In genomic region chr2:21395366-21395765, GRCh38 we compare ENCODE assay signal across 12 cellular contexts.
DNase-seq lines count a peak whose midpoint lies in the region; ATAC-seq, FAIRE-seq and TF ChIP-seq lines count a peak whose summit lies in the region.
"Had no signal": no experiment of that assay in that cellular context is flagged by ENCODE, and none has a peak within 500 bp of the region (broad histone marks: within the 10 kb centered on the region; RNA-seq: fewer than 3 reads in every experiment).

No MANE protein-coding gene starts in this region.

- intact Hi-C loops in left ventricle myocardium superior (cut with micrococcal nuclease), result no loop called here

- peak; percentile 61 for TF ChIP-seq RAD21 in SK-N-SH (IDR thresholded peaks at IDR 0.05; ENCODE audit: low read length)

- peak; percentile 29 for DNase-seq in SK-N-SH
- DNase-seq in left ventricle myocardium superior, result no peak
- peak; percentile 25 for DNase-seq in urothelium cell line (ENCODE audit: low spot score)
- no peak for DNase-seq in activated naive CD4-positive, alpha-beta T cell treated with Interleukin-2 at 50 U/mL for 16 hours
- no peak for DNase-seq in NK-92 (lab: John Stamatoyannopoulos, UW; ENCODE audit: unreplicated experiment)
- DNase-seq: activated CD4-positive, CD25-positive, alpha-beta regulatory T cell; left cardiac atrium; NCI-H526 treated with DMSO at 0.1 percent for 48 hours had no signal

- no peaks in the 10 kb centered on the region for H3K36me3 ChIP-seq in SK-N-SH (replicated peaks in 1 of 2; ENCODE audit: control insufficient read depth in 1 of 2, insufficient read depth in 2 of 2, low read length in 1 of 2)
- H3K36me3 ChIP-seq in OCI-LY3 (replicated peaks; ENCODE audit: low read depth, low read length), result no peaks in the 10 kb centered on the region

- no peaks in the 10 kb centered on the region for H3F3A ChIP-seq in SK-N-SH (replicated peaks; ENCODE audit: insufficient read depth)

- TF ChIP-seq EP300 in SK-N-SH (IDR thresholded peaks at IDR 0.05; ENCODE audit: borderline replicate concordance in 1 of 2, low read depth in 1 of 2, low read length in 1 of 2), result no peak

- peaks cover 0 to 6% of the 10 kb centered on the region in 2 experiments; a peak in 1 of 4 replicates for H3K4me1 ChIP-seq in SK-N-SH (ENCODE audit: control insufficient read depth in 1 of 2, insufficient read depth in 2 of 2, low read depth in 1 of 2, low read length in 1 of 2)
- H3K4me1 ChIP-seq in OCI-LY3 (ENCODE audit: low read length), result no peaks in the 10 kb centered on the region

- H2AFZ ChIP-seq in SK-N-SH (ENCODE audit: low read depth) (no peak overlapping the region), OCI-LY3 (ENCODE audit: low read depth, low read length) (no peak overlapping the region)

- H3K9me2 ChIP-seq in SK-N-SH, result no peaks in the 10 kb centered on the region

- H4K20me1 ChIP-seq in SK-N-SH (ENCODE audit: insufficient read depth) (no peaks in the 10 kb centered on the region), OCI-LY3 (ENCODE audit: insufficient read depth, low read length) (no peaks in the 10 kb centered on the region)

- 27% methylated on average over 4 of the region's 4 CpGs for WGBS in SK-N-SH (ENCODE audit: low lambda C conversion rate)

- no peak for TF ChIP-seq CTCF in SK-N-SH (IDR thresholded peaks at IDR 0.05)
- peak; percentile 27; the same call in 1 of the 2 replicates for TF ChIP-seq CTCF in OCI-LY3 (IDR thresholded peaks at IDR 0.05; ENCODE audit: low read depth, low read length)

- H3K9ac ChIP-seq in SK-N-SH (no peak overlapping the region), OCI-LY3 (ENCODE audit: low read length) (no peak overlapping the region)

- POLR2A ChIA-PET in SK-N-SH (lab: Yijun Ruan, JAX), result no interaction called here

- H3K4me2 ChIP-seq in SK-N-SH, result no peak overlapping the region
- H3K4me2 ChIP-seq in OCI-LY3 (ENCODE audit: low read length), result no peak overlapping the region

- H3K79me2 ChIP-seq in SK-N-SH (ENCODE audit: insufficient read depth) (no peaks in the 10 kb centered on the region), OCI-LY3 (ENCODE audit: low read length) (no peaks in the 10 kb centered on the region)

- H3K9me3 ChIP-seq in SK-N-SH (no peaks in the 10 kb centered on the region), OCI-LY3 (ENCODE audit: insufficient read depth, low read length) (no peaks in the 10 kb centered on the region)

- no peak for FAIRE-seq in urothelium cell line (lab: Jason Lieb, UNC)
- FAIRE-seq: endothelial cell of umbilical vein had no signal

- H3K27me3 ChIP-seq in SK-N-SH (ENCODE audit: insufficient read depth) (no peaks in the 10 kb centered on the region), OCI-LY3 (ENCODE audit: low read depth, low read length) (no peaks in the 10 kb centered on the region)

- ATAC-seq in SK-N-SH treated with all-trans-retinoic acid at 6 μM for 48 hours, result no peak
- peak; percentile 29 for ATAC-seq in left ventricle myocardium superior
- no peak for ATAC-seq in GM18907 (IDR thresholded peaks at IDR 0.05; ENCODE audit: unreplicated experiment)

- CTCF ChIA-PET in SK-N-SH (lab: Yijun Ruan, JAX), result interaction anchor here (0.8 to 5.0 kb wide), 22 partner anchors 8 to 277 kb away, joined by 3 to 30 read pairs (median 4); no protein-coding TSS in a partner anchor

- no peak overlapping the region for H3K4me3 ChIP-seq in SK-N-SH (ENCODE audit: low read depth in 2 of 2, low read length in 1 of 2)
- H3K4me3 ChIP-seq in OCI-LY3 (ENCODE audit: low read length), result no peak overlapping the region

- H3K27ac ChIP-seq in SK-N-SH (ENCODE audit: low read depth in 2 of 2, low read length in 1 of 2) (no peak overlapping the region), OCI-LY3 (ENCODE audit: low read length) (no peak overlapping the region)

TF ChIP-seq in SK-N-SH, 30 proteins besides CTCF, POLR2A, EP300 and RAD21:
- TF ChIP-seq FOSL2 (IDR thresholded peaks at IDR 0.05; ENCODE audit: borderline replicate concordance, low read depth) (no peak), SMC3 (IDR thresholded peaks at IDR 0.05; ENCODE audit: low read depth, low read length) (peak; percentile 41; the same call in 1 of the 2 replicates), USF1 (IDR thresholded peaks at IDR 0.05; ENCODE audit: borderline replicate concordance, low read depth) (no peak)

TF ChIP-seq in SK-N-SH treated with all-trans-retinoic acid at 6 μM for 48 hours, 23 proteins besides CTCF, POLR2A, EP300 and RAD21 (continues in another document):
- no peak for TF ChIP-seq TCF4 (CRISPR knock-in tag; IDR thresholded peaks at IDR 0.05; ENCODE audit: borderline replicate concordance)
- TF ChIP-seq ZFP3 (CRISPR knock-in tag; IDR thresholded peaks at IDR 0.05), result no peak
- TF ChIP-seq ZFP30 (CRISPR knock-in tag; IDR thresholded peaks at IDR 0.05), result no peak
- TF ChIP-seq OSR1 (CRISPR knock-in tag; IDR thresholded peaks at IDR 0.05), result no peak
- TF ChIP-seq, protein P1, sequence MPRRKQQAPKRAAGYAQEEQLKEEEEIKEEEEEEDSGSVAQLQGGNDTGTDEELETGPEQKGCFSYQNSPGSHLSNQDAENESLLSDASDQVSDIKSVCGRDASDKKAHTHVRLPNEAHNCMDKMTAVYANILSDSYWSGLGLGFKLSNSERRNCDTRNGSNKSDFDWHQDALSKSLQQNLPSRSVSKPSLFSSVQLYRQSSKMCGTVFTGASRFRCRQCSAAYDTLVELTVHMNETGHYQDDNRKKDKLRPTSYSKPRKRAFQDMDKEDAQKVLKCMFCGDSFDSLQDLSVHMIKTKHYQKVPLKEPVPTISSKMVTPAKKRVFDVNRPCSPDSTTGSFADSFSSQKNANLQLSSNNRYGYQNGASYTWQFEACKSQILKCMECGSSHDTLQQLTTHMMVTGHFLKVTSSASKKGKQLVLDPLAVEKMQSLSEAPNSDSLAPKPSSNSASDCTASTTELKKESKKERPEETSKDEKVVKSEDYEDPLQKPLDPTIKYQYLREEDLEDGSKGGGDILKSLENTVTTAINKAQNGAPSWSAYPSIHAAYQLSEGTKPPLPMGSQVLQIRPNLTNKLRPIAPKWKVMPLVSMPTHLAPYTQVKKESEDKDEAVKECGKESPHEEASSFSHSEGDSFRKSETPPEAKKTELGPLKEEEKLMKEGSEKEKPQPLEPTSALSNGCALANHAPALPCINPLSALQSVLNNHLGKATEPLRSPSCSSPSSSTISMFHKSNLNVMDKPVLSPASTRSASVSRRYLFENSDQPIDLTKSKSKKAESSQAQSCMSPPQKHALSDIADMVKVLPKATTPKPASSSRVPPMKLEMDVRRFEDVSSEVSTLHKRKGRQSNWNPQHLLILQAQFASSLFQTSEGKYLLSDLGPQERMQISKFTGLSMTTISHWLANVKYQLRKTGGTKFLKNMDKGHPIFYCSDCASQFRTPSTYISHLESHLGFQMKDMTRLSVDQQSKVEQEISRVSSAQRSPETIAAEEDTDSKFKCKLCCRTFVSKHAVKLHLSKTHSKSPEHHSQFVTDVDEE (CRISPR knock-in tag; IDR thresholded peaks at IDR 0.05), result no peak
- TF ChIP-seq ARNTL (CRISPR knock-in tag; IDR thresholded peaks at IDR 0.05; ENCODE audit: borderline replicate concordance, low read depth), result no peak
- TF ChIP-seq, protein P2, sequence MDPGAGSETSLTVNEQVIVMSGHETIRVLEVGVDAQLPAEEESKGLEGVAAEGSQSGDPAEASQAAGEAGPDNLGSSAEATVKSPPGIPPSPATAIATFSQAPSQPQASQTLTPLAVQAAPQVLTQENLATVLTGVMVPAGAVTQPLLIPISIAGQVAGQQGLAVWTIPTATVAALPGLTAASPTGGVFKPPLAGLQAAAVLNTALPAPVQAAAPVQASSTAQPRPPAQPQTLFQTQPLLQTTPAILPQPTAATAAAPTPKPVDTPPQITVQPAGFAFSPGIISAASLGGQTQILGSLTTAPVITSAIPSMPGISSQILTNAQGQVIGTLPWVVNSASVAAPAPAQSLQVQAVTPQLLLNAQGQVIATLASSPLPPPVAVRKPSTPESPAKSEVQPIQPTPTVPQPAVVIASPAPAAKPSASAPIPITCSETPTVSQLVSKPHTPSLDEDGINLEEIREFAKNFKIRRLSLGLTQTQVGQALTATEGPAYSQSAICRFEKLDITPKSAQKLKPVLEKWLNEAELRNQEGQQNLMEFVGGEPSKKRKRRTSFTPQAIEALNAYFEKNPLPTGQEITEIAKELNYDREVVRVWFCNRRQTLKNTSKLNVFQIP (CRISPR knock-in tag; IDR thresholded peaks at IDR 0.05; ENCODE audit: borderline replicate concordance, low read depth), result no peak
- no peak for TF ChIP-seq ESRRG (CRISPR knock-in tag; IDR thresholded peaks at IDR 0.05)
- TF ChIP-seq RARB (CRISPR knock-in tag; IDR thresholded peaks at IDR 0.05), result no peak
- TF ChIP-seq TOX (CRISPR knock-in tag; IDR thresholded peaks at IDR 0.05; ENCODE audit: borderline replicate concordance), result no peak
- TF ChIP-seq, protein P3, sequence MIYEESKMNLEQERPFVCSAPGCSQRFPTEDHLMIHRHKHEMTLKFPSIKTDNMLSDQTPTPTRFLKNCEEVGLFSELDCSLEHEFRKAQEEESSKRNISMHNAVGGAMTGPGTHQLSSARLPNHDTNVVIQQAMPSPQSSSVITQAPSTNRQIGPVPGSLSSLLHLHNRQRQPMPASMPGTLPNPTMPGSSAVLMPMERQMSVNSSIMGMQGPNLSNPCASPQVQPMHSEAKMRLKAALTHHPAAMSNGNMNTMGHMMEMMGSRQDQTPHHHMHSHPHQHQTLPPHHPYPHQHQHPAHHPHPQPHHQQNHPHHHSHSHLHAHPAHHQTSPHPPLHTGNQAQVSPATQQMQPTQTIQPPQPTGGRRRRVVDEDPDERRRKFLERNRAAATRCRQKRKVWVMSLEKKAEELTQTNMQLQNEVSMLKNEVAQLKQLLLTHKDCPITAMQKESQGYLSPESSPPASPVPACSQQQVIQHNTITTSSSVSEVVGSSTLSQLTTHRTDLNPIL (CRISPR knock-in tag; IDR thresholded peaks at IDR 0.05; ENCODE audit: low read depth), result no peak
- no peak for TF ChIP-seq ZC3H10 (CRISPR knock-in tag; IDR thresholded peaks at IDR 0.05)
- TF ChIP-seq, protein P4, sequence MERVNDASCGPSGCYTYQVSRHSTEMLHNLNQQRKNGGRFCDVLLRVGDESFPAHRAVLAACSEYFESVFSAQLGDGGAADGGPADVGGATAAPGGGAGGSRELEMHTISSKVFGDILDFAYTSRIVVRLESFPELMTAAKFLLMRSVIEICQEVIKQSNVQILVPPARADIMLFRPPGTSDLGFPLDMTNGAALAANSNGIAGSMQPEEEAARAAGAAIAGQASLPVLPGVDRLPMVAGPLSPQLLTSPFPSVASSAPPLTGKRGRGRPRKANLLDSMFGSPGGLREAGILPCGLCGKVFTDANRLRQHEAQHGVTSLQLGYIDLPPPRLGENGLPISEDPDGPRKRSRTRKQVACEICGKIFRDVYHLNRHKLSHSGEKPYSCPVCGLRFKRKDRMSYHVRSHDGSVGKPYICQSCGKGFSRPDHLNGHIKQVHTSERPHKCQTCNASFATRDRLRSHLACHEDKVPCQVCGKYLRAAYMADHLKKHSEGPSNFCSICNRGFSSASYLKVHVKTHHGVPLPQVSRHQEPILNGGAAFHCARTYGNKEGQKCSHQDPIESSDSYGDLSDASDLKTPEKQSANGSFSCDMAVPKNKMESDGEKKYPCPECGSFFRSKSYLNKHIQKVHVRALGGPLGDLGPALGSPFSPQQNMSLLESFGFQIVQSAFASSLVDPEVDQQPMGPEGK (CRISPR knock-in tag; IDR thresholded peaks at IDR 0.05; ENCODE audit: borderline replicate concordance), result no peak
- no peak for TF ChIP-seq SNAI2 (CRISPR knock-in tag; IDR thresholded peaks at IDR 0.05)
- no peak for TF ChIP-seq CSDC2 (CRISPR knock-in tag; IDR thresholded peaks at IDR 0.05)

Comparison
In these comparisons a context has a peak if more than half of its experiments do, and no peak if none do; other contexts are left out.
1. DNase-seq: peak in SK-N-SH (single experiment) and urothelium cell line (single experiment); none in left ventricle myocardium superior (single experiment), activated naive CD4-positive, alpha-beta T cell treated with Interleukin-2 at 50 U/mL for 16 hours (single experiment) and NK-92 (single experiment).